ENCODE assay signal across 8 cellular contexts in genomic region chr19:1237754-1238372, GRCh38. TPM values are rescaled to one million over a fixed set of nuclear protein-coding genes. Genes with fewer than 3 reads are reported as not detected.
DNase-seq lines count a peak whose midpoint lies in the region; ATAC-seq and TF ChIP-seq lines count a peak whose summit lies in the region.

CBARP (minus strand) TSS chr19:1238005; CDS start chr19:1236100, 1,905 bp downstream.

- ATAC-seq in sciatic nerve (no peak), GM19328 (IDR thresholded peaks at IDR 0.05; ENCODE audit: unreplicated experiment) (no peak), HG03280 (IDR thresholded peaks at IDR 0.05; ENCODE audit: unreplicated experiment) (no peak), GM19351 (IDR thresholded peaks at IDR 0.05; ENCODE audit: unreplicated experiment) (no peak)

- peak within 1 kb of the TSS; percentile 78 for H3K4me3 ChIP-seq in BLaER1
- peak within 1 kb of the TSS; percentile 73 for H3K4me3 ChIP-seq in HFF-Myc (replicated peaks; ENCODE audit: low read depth, low read length)

- peaks cover 54% of the 10 kb centered on the region for H3K27me3 ChIP-seq in BLaER1

- no peak for TF ChIP-seq CTCF in HFF-Myc (IDR thresholded peaks at IDR 0.05; ENCODE audit: low read depth, low read length, missing control alignments)

- DNase-seq in HFF-Myc (ENCODE audit: extremely low read depth, low read depth) (no peak), glomerular endothelial cell (ENCODE audit: extremely low read depth, low read depth, low spot score) (no peak), sciatic nerve (ENCODE audit: low spot score) (peak; percentile 78)
- DNase-seq in activated T-helper 1 cell treated with anti-CD3 and anti-CD28 coated beads, Interleukin-12 subunit alpha, Interleukin-12 subunit beta, Interleukin-2, Interleukin-4 antibody, amounts not matched to agents 30 ng/mL and 10 ng/mL and 1 ng/mL, durations not matched to agents 14 hours and 24 hours and 36 hours (ENCODE audit: low spot score), result no peak

- peak within 1 kb of the TSS; percentile 80 for H3K4me3 Mint-ChIP-seq in activated T-helper 1 cell treated with anti-CD3 and anti-CD28 coated beads, Interleukin-12 subunit alpha, Interleukin-12 subunit beta, Interleukin-2, Interleukin-4 antibody, amounts not matched to agents 30 ng/mL and 10 ng/mL and 1 ng/mL, durations not matched to agents 14 hours and 24 hours and 36 hours

- peak within 1 kb of the TSS; percentile 70 for H3K27ac Mint-ChIP-seq in activated T-helper 1 cell treated with anti-CD3 and anti-CD28 coated beads, Interleukin-12 subunit alpha, Interleukin-12 subunit beta, Interleukin-2, Interleukin-4 antibody, amounts not matched to agents 30 ng/mL and 10 ng/mL and 1 ng/mL, durations not matched to agents 14 hours and 24 hours and 36 hours

- H3K9me3 ChIP-seq in BLaER1, result no peaks in the 10 kb centered on the region

- H3K4me2 ChIP-seq in BLaER1, result peak within 1 kb of the TSS; percentile 100

- H3K4me1 Mint-ChIP-seq in activated T-helper 1 cell treated with anti-CD3 and anti-CD28 coated beads, Interleukin-12 subunit alpha, Interleukin-12 subunit beta, Interleukin-2, Interleukin-4 antibody, amounts not matched to agents 30 ng/mL and 10 ng/mL and 1 ng/mL, durations not matched to agents 14 hours and 24 hours and 36 hours (ENCODE audit: low read depth), result peaks cover 23% of the 10 kb centered on the region

- peaks cover 35% of the 10 kb centered on the region for H4K20me1 ChIP-seq in BLaER1

- H3K9ac ChIP-seq in BLaER1, result peak within 1 kb of the TSS; percentile 75

- H3K4me1 ChIP-seq in BLaER1, result peaks cover 50% of the 10 kb centered on the region

- no peaks in the 10 kb centered on the region for H3K36me3 ChIP-seq in BLaER1

- H3K9me3 Mint-ChIP-seq in activated T-helper 1 cell treated with anti-CD3 and anti-CD28 coated beads, Interleukin-12 subunit alpha, Interleukin-12 subunit beta, Interleukin-2, Interleukin-4 antibody, amounts not matched to agents 30 ng/mL and 10 ng/mL and 1 ng/mL, durations not matched to agents 14 hours and 24 hours and 36 hours, result no peaks in the 10 kb centered on the region

- intact Hi-C loops in activated T-helper 1 cell treated with anti-CD3 and anti-CD28 coated beads, Interleukin-12 subunit alpha, Interleukin-12 subunit beta, Interleukin-2, Interleukin-4 antibody, amounts not matched to agents 30 ng/mL and 10 ng/mL and 1 ng/mL, durations not matched to agents 14 hours and 24 hours and 36 hours (cut with micrococcal nuclease), result no loop called here
- intact Hi-C loops in sciatic nerve (cut with DNase I), result loop anchor here (5.0 kb wide), 1 partner anchor 301 kb away; no protein-coding TSS in a partner anchor

- peaks cover 21% of the 10 kb centered on the region for H3K27me3 Mint-ChIP-seq in activated T-helper 1 cell treated with anti-CD3 and anti-CD28 coated beads, Interleukin-12 subunit alpha, Interleukin-12 subunit beta, Interleukin-2, Interleukin-4 antibody, amounts not matched to agents 30 ng/mL and 10 ng/mL and 1 ng/mL, durations not matched to agents 14 hours and 24 hours and 36 hours (ENCODE audit: insufficient read depth)

- H3K36me3 Mint-ChIP-seq in activated T-helper 1 cell treated with anti-CD3 and anti-CD28 coated beads, Interleukin-12 subunit alpha, Interleukin-12 subunit beta, Interleukin-2, Interleukin-4 antibody, amounts not matched to agents 30 ng/mL and 10 ng/mL and 1 ng/mL, durations not matched to agents 14 hours and 24 hours and 36 hours (ENCODE audit: low read depth), result no peaks in the 10 kb centered on the region

- H3K27ac ChIP-seq in BLaER1, result peak within 1 kb of the TSS; percentile 18; the same call in 1 of the 2 replicates

RNA-seq across cellular contexts. Expression of gene CBARP, which starts in this region (rescaled TPM):
- 1.5 and 1.8 TPM in 2 replicates for total RNA-seq in activated T-helper 1 cell treated with anti-CD3 and anti-CD28 coated beads, Interleukin-12 subunit alpha, Interleukin-12 subunit beta, Interleukin-2, Interleukin-4 antibody, amounts not matched to agents 30 ng/mL and 10 ng/mL and 1 ng/mL, durations not matched to agents 14 hours and 24 hours and 36 hours
- total RNA-seq in glomerular endothelial cell, result 9.8 and 13.9 TPM in 2 replicates
- 2.9 TPM for total RNA-seq in sciatic nerve
